Comparison of ENCODE assay signal across 27 cellular contexts in genomic region chr6:48951917-48952316, GRCh38.
"Had no signal": no experiment of that assay in that cellular context is flagged by ENCODE, and none has a peak within 500 bp of the region (broad histone marks: within the 10 kb centered on the region; RNA-seq: fewer than 3 reads in every experiment).

No MANE protein-coding gene starts in this region.

- H3K27me3 ChIP-seq: ascending aorta, SJCRH30 had no signal

- H3K4me1 ChIP-seq: ascending aorta, SJCRH30 had no signal

- H3K36me3 ChIP-seq: ascending aorta, SJCRH30, WERI-Rb-1 had no signal

- H3K27ac ChIP-seq: ascending aorta, SJCRH30, SK-N-MC, WERI-Rb-1 had no signal

- H3K4me3 ChIP-seq: ascending aorta, SJCRH30, SK-N-MC had no signal

- H3K9me3 ChIP-seq: ascending aorta, SJCRH30 had no signal

- DNase-seq: activated CD4-positive, alpha-beta memory T cell treated with anti-CD3 and anti-CD28 coated beads, Interleukin-2, amount 10 ng/mL, durations not matched to agents 7 days and 5 days; activated CD4-positive, alpha-beta T cell treated with anti-CD3 and anti-CD28 coated beads for 1 hour; activated CD4-positive, alpha-beta T cell treated with anti-CD3 and anti-CD28 coated beads for 48 hours; activated CD4-positive, CD25-positive, alpha-beta regulatory T cell; activated CD8-positive, alpha-beta memory T cell treated with anti-CD3 and anti-CD28 coated beads for 24 hours; activated gamma-delta T cell; activated naive CD4-positive, alpha-beta T cell treated with Interleukin-2 at 50 U/mL for 16 hours; activated naive CD8-positive, alpha-beta T cell treated with anti-CD3 and anti-CD28 coated beads, Interleukin-2, amount 10 ng/mL, durations not matched to agents 7 days and 5 days; activated T-cell treated with anti-CD3 and anti-CD28 coated beads, Interleukin-2, amount 50 U/mL, for 24 hours; amygdala; NCI-H1092 treated with DMSO at 0.1 percent for 48 hours; NCI-H1417; NCI-H146; NCI-H187; NCI-H2029 treated with DMSO at 0.1 percent for 48 hours; NCI-H2107; NCI-H2171; NCI-H446; NCI-H510A treated with DMSO at 0.1 percent for 48 hours; NCI-H526 treated with DMSO at 0.1 percent for 48 hours; NK-92 treated with Interleukin-12 subunit alpha and Interleukin-12 subunit beta, amount 100 ng/mL, for 24 hours; SHP77; SJCRH30; T1000; WERI-Rb-1 had no signal
